ENCODE assay signal across 1 cellular context in genomic region chr6:18680842-18681241, GRCh38.
TF ChIP-seq lines count a peak whose summit lies in the region.

No MANE protein-coding gene starts in this region.

TF ChIP-seq in GM23338, 12 proteins besides CTCF, POLR2A, EP300 and RAD21 (continued from another document):
- TF ChIP-seq ZNF462 (CRISPR knock-in tag; IDR thresholded peaks at IDR 0.05), result no peak
